21 cellular contexts compared by ENCODE assay signal in genomic region chr16:51527349-51527748, GRCh38.
"Had no signal": no experiment of that assay in that cellular context is flagged by ENCODE, and none has a peak within 500 bp of the region (broad histone marks: within the 10 kb centered on the region; RNA-seq: fewer than 3 reads in every experiment).

No MANE protein-coding gene starts in this region.

- H3K9me3 ChIP-seq: prostate gland, thyroid gland, vagina had no signal

- H3K4me1 ChIP-seq: foreskin keratinocyte, gastroesophageal sphincter, heart left ventricle, parathyroid adenoma, prostate gland, right atrium auricular region, sigmoid colon had no signal

- FAIRE-seq: kidney had no signal

- H3K4me3 ChIP-seq: gastroesophageal sphincter, heart left ventricle, hepatocyte, prostate gland, right atrium auricular region, sigmoid colon, stomach, thyroid gland, vagina had no signal

- ATAC-seq: effector memory CD8-positive, alpha-beta T cell; foreskin keratinocyte; gastroesophageal sphincter; heart left ventricle; natural killer cell; stimulated activated effector memory CD8-positive, alpha-beta T cell treated with anti-CD3 and anti-CD28 coated beads, Interleukin-12 subunit alpha, Interleukin-12 subunit beta, amount 100 ng/mL, for 72 hours had no signal

- H3K9ac ChIP-seq: parathyroid adenoma had no signal

- H3K4me2 ChIP-seq: hepatocyte had no signal

- H3K27me3 ChIP-seq: foreskin keratinocyte, gastroesophageal sphincter, heart left ventricle, hepatocyte, right atrium auricular region, sigmoid colon, stomach, thyroid gland, vagina had no signal

- H3K79me2 ChIP-seq: hepatocyte, parathyroid adenoma had no signal

- H2AFZ ChIP-seq: hepatocyte had no signal

- DNase-seq: cortex of kidney; effector memory CD8-positive, alpha-beta T cell; foreskin keratinocyte; heart left ventricle; kidney; mammary epithelial cell; natural killer cell; sigmoid colon; stimulated activated CD4-positive, alpha-beta T cell treated with anti-CD3 and anti-CD28 coated beads, Interleukin-2, amount 100 ng/mL, for 24 hours; stimulated activated CD4-positive, alpha-beta T cell treated with anti-CD3 and anti-CD28 coated beads, Interleukin-4, amount 100 ng/mL, for 24 hours; stimulated activated naive CD4-positive, alpha-beta T cell treated with Interleukin-2 at 50 U/mL for 16 hours; stomach; thyroid gland; trophoblast cell had no signal

- H3K27ac ChIP-seq: foreskin keratinocyte, gastroesophageal sphincter, heart left ventricle, hepatocyte, parathyroid adenoma, prostate gland, right atrium auricular region, sigmoid colon, stomach, thyroid gland, vagina had no signal

- H3K36me3 ChIP-seq: gastroesophageal sphincter, heart left ventricle, prostate gland, right atrium auricular region, sigmoid colon, stomach, thyroid gland, vagina had no signal
